Comparison of ENCODE assay signal across 9 cellular contexts in the genomic region with DNA sequence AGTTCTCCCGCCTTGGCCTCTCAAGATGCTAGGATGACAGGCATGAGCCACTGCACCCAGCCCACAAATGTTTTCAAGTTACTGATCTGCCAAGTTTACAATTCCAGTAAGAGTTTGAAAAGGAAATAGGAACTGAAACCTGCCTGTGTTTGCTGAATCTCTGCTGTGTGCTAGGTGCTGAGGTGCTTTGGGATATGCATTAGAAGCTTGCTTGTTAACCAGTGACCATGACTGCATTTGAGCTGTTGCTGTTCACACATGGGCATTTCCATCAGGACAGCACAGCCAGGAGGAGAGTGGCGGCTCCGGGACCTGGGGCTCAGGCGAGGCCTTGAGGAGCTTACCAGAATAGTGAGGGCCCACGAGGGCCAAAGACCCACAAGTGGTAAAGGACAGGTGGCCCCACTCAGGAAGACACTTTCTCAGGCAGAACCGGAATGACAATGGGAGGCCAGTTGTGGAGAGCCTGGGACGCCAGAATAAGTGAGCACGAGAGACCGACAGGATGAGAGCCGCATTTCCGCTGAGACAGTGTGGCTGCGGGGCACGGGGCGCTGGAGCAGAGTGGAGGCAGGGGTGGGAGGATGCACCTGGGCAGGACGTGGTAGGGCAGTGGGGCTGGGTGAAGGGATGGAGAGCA. TPM values are rescaled to one million over a fixed set of nuclear protein-coding genes. Genes with fewer than 3 reads are reported as not detected.
A peak's percentile ranks its signal among the peaks of the same experiment; 100 is the strongest.
DNase-seq lines count a peak whose midpoint lies in the region; ATAC-seq and TF ChIP-seq lines count a peak whose summit lies in the region.
"Had no signal": no experiment of that assay in that cellular context is flagged by ENCODE, and none has a peak within 500 bp of the region (broad histone marks: within the 10 kb centered on the region; RNA-seq: fewer than 3 reads in every experiment).

No MANE protein-coding gene starts in this region.

- DNase-seq in middle frontal gyrus (ENCODE audit: extremely low spot score, low spot score) (no peak), A172 (ENCODE audit: low spot score) (no peak), uterus (no peak), NCI-H774 (lab: John Stamatoyannopoulos, UW) (no peak)

- H3K4me1 ChIP-seq in uterus: no peaks in the 10 kb centered on the region

- no peaks in the 10 kb centered on the region for H3K36me3 ChIP-seq in uterus

- TF ChIP-seq CTCF in uterus (IDR thresholded peaks at IDR 0.05): no peak

- no peak for TF ChIP-seq POLR2A in uterus (IDR thresholded peaks at IDR 0.05)

- intact Hi-C loops in uterus (cut with DNase I; ENCODE audit: low total_unique reads): no loop called here

- no peaks in the 10 kb centered on the region for H3K9me3 ChIP-seq in uterus

- H3K4me3 ChIP-seq in uterus: no peak overlapping the region
- H3K4me3 ChIP-seq: skin epidermis had no signal

- ATAC-seq in GM18499 (IDR thresholded peaks at IDR 0.05; ENCODE audit: insufficient read depth, unreplicated experiment) (peak; percentile 66), GM21367 (IDR thresholded peaks at IDR 0.05; ENCODE audit: unreplicated experiment) (peak; percentile 60), HG03469 (IDR thresholded peaks at IDR 0.05; ENCODE audit: unreplicated experiment) (peak; percentile 83), esophagus mucosa (peak; percentile 49)

- no peaks in the 10 kb centered on the region for H3K27me3 ChIP-seq in uterus

- H3K27ac ChIP-seq in uterus: no peak overlapping the region

RNA-seq across cellular contexts. Expression of a gene that starts 54.5 kb away (rescaled TPM):
- total RNA-seq in esophagus mucosa (2.2 TPM), uterus (10 to 100 TPM in 1 of 4 donors, 1 to 10 TPM in 2, under 1 TPM in 1; 0.26 to 17.4 (median 5.0) TPM)
- 3.7 and 5.7 TPM in 2 replicates for total RNA-seq in A172 (2014; rRNA removed; shearing (Covaris generic))
